Comparison of ENCODE assay signal across 12 cellular contexts in genomic region chr6:53309897-53310291, GRCh38. TPM values are rescaled to one million over a fixed set of nuclear protein-coding genes. Genes with fewer than 3 reads are reported as not detected.
DNase-seq lines count a peak whose midpoint lies in the region; ATAC-seq and TF ChIP-seq lines count a peak whose summit lies in the region.
"Had no signal": no experiment of that assay in that cellular context is flagged by ENCODE, and none has a peak within 500 bp of the region (broad histone marks: within the 10 kb centered on the region; RNA-seq: fewer than 3 reads in every experiment).

No MANE protein-coding gene starts in this region.

- no peaks in the 10 kb centered on the region for H3K9me2 ChIP-seq in OCI-LY7 (ENCODE audit: insufficient read depth, low read length)

- POLR2A ChIA-PET in OCI-LY7 (lab: Charles Lee), result interaction anchor here (0.8 to 4.9 kb wide), 17 partner anchors 8 to 121 kb away, joined by 3 to 36 read pairs (median 8); partner anchors contain the start of gene ELOVL5

- no peak for TF ChIP-seq CTCF in OCI-LY7 (conservative IDR thresholded peaks at IDR 0.05; ENCODE audit: low read length)

- ATAC-seq in GM21786 (IDR thresholded peaks at IDR 0.05; ENCODE audit: unreplicated experiment), result peak; percentile 3

- no peaks in the 10 kb centered on the region for H3K9me3 ChIP-seq in OCI-LY7 (ENCODE audit: low read length)
- H3K9me3 ChIP-seq: ascending aorta, esophagus squamous epithelium had no signal

- peaks cover 87 to 88% of the 10 kb centered on the region in 2 donors for H3K4me1 Mint-ChIP-seq in immature natural killer cell

- peak overlapping the region; percentile 99 for H3K27ac ChIP-seq in OCI-LY7 (ENCODE audit: low read depth, low read length, poor library complexity, severe bottlenecking)
- H3K27ac ChIP-seq: VCaP had no signal

- H3K4me3 ChIP-seq in OCI-LY7 (ENCODE audit: low read depth, low read length, poor library complexity, severe bottlenecking), result peak overlapping the region; percentile 61
- H3K4me3 ChIP-seq: ascending aorta, esophagus squamous epithelium had no signal

- CTCF ChIA-PET in OCI-LY7 (lab: Charles Lee; ENCODE audit: unreplicated experiment), result interaction anchor here (1.1 kb wide), 2 partner anchors 12 to 16 kb away, joined by 3 to 6 read pairs; no protein-coding TSS in a partner anchor

- no peaks in the 10 kb centered on the region for H3K27me3 Mint-ChIP-seq in immature natural killer cell (ENCODE audit: low read depth in 3 of 3)

- H3K79me2 ChIP-seq in OCI-LY7 (ENCODE audit: insufficient read depth, low read depth, low read length), result peaks cover 80% of the 10 kb centered on the region

- peaks cover 86% of the 10 kb centered on the region for H3K4me1 ChIP-seq in OCI-LY7 (ENCODE audit: insufficient read depth, low read length, poor library complexity, severe bottlenecking)

- H3K4me2 ChIP-seq in OCI-LY7 (ENCODE audit: low read length), result peak overlapping the region; percentile 87

- DNase-seq in GF-D8 (lab: John Stamatoyannopoulos, UW) (peak; percentile 52), OCI-LY7 (ENCODE audit: low spot score) (no peak), immature natural killer cell (no peak), hepatic stellate cell (ENCODE audit: low spot score) (no peak), T1000 (lab: John Stamatoyannopoulos, UW) (no peak)
- no peak for DNase-seq in stimulated activated CD4-positive, alpha-beta T cell treated with anti-CD3 and anti-CD28 coated beads, Interleukin-4, amount 100 ng/mL, for 24 hours
- no peak for DNase-seq in stimulated activated CD4-positive, alpha-beta T cell treated with anti-CD3 and anti-CD28 coated beads, Interleukin-12 subunit alpha, Interleukin-12 subunit beta, amount 100 ng/mL, for 4 hours
- DNase-seq: esophagus squamous epithelium, kidney had no signal

- H3K4me3 Mint-ChIP-seq in immature natural killer cell, result peak overlapping the region; percentile 30 to 80 (median 71)

- no peak overlapping the region for H2AFZ ChIP-seq in OCI-LY7 (ENCODE audit: low read length)

- intact Hi-C loops in OCI-LY7 (cut with micrococcal nuclease; ENCODE audit: unreplicated experiment), result loop anchor here (1.0 kb wide), 3 partner anchors 25 to 100 kb away; no protein-coding TSS in a partner anchor

- H4K20me1 ChIP-seq in OCI-LY7 (ENCODE audit: insufficient read depth, low read length), result peaks cover 12% of the 10 kb centered on the region

- peak overlapping the region; percentile 82 to 92 (median 90) for H3K27ac Mint-ChIP-seq in immature natural killer cell

- H3K36me3 Mint-ChIP-seq in immature natural killer cell, result no peaks in the 10 kb centered on the region

- BruUV-seq in OCI-LY7 (replicated peaks; lab: Mats Ljungman, UMichigan), result TSS peak; percentile 90

- 0 out of 2 replicates have a peak, but pooled peaks cover under 1% of the 10 kb centered on the region for H3K36me3 ChIP-seq in OCI-LY7 (ENCODE audit: insufficient read depth, low read length)
- H3K36me3 ChIP-seq: ascending aorta, esophagus squamous epithelium had no signal

- H3K9me3 Mint-ChIP-seq in immature natural killer cell, result no peaks in the 10 kb centered on the region

RNA-seq across cellular contexts. Expression of gene ELOVL5, which starts 38.9 kb away (rescaled TPM):
- 65.4 and 66.8 TPM in 2 replicates for total RNA-seq in OCI-LY7 (2014; rRNA removed; shearing (Covaris generic))
- 97.1 and 107 TPM in 2 replicates for total RNA-seq in OCI-LY7 (2022)
- 10 to 100 TPM; 45.4 to 85.2 (median 63.0) TPM for polyA plus RNA-seq in immature natural killer cell
